ENCODE assay signal across 24 cellular contexts in genomic region chr9:16992138-16992537, GRCh38.
"Had no signal": no experiment of that assay in that cellular context is flagged by ENCODE, and none has a peak within 500 bp of the region (broad histone marks: within the 10 kb centered on the region; RNA-seq: fewer than 3 reads in every experiment).

No MANE protein-coding gene starts in this region.

- DNase-seq: effector CD8-positive, alpha-beta T cell; endodermal cell; heart right ventricle; hippocampal formation; left cardiac atrium; left lung; naive thymus-derived CD8-positive, alpha-beta T cell; nephron progenitor cell; nucleus accumbens; right lobe of liver; stimulated activated CD4-positive, alpha-beta T cell treated with anti-CD3 and anti-CD28 coated beads, Interleukin-12 subunit alpha, Interleukin-12 subunit beta, amount 100 ng/mL, for 4 hours; stimulated activated CD4-positive, alpha-beta T cell treated with anti-CD3 and anti-CD28 coated beads, Interleukin-1b, Interleukin-23, amount 100 ng/mL, for 48 hours; stimulated activated CD4-positive, alpha-beta T cell treated with anti-CD3 and anti-CD28 coated beads, Interleukin-4, amount 100 ng/mL, for 1 hour; stimulated activated CD8-positive, alpha-beta memory T cell treated with anti-CD3 and anti-CD28 coated beads, Interleukin-4, amount 100 ng/mL, for 48 hours; stimulated activated naive CD4-positive, alpha-beta T cell; stimulated activated naive CD8-positive, alpha-beta T cell treated with anti-CD3 and anti-CD28 coated beads, Interleukin-15, amount 100 ng/mL, for 72 hours; transverse colon; upper lobe of right lung; uterus had no signal

- H3K4me3 ChIP-seq: esophagus muscularis mucosa, gastroesophageal sphincter, heart right ventricle, left lung, right lobe of liver, smooth muscle cell, suprapubic skin, transverse colon, upper lobe of right lung, uterus had no signal

- ATAC-seq: foreskin keratinocyte; gastroesophageal sphincter; heart right ventricle; left cardiac atrium; left lung; naive thymus-derived CD8-positive, alpha-beta T cell; right lobe of liver; stimulated activated naive CD8-positive, alpha-beta T cell treated with anti-CD3 and anti-CD28 coated beads, Interleukin-15, amount 100 ng/mL, for 72 hours; upper lobe of right lung had no signal
